9 cellular contexts compared by ENCODE assay signal in genomic region chr11:75577198-75577597, GRCh38. TPM values are rescaled to one million over a fixed set of nuclear protein-coding genes. Genes with fewer than 3 reads are reported as not detected.
DNase-seq lines count a peak whose midpoint lies in the region; ATAC-seq and TF ChIP-seq lines count a peak whose summit lies in the region.
"Had no signal": no experiment of that assay in that cellular context is flagged by ENCODE, and none has a peak within 500 bp of the region (broad histone marks: within the 10 kb centered on the region; RNA-seq: fewer than 3 reads in every experiment).

No MANE protein-coding gene starts in this region.

- no peaks in the 10 kb centered on the region for H3K27me3 ChIP-seq in upper lobe of left lung

- no peak for TF ChIP-seq EP300 in upper lobe of left lung (IDR thresholded peaks at IDR 0.05)

- no peak overlapping the region for H3K27ac Mint-ChIP-seq in mesothelial cell of epicardium
- H3K27ac Mint-ChIP-seq: activated naive CD4-positive, alpha-beta T cell treated with anti-CD3 and anti-CD28 coated beads, Interleukin-2, amount 50 U/mL, for 24 hours had no signal

- no peaks in the 10 kb centered on the region for H3K9me3 ChIP-seq in upper lobe of left lung

- H3K4me1 Mint-ChIP-seq in mesothelial cell of epicardium, result peaks cover 13% of the 10 kb centered on the region

- TF ChIP-seq POLR2A in upper lobe of left lung (IDR thresholded peaks at IDR 0.05), result no peak

- in situ Hi-C loops in T47D (cut with HindIII; ENCODE audit: low pct_unique_long_range_greater_than_20kb, low sequenced_read_pairs), result no loop called here

- TF ChIP-seq CTCF in mesothelial cell of epicardium (IDR thresholded peaks at IDR 0.05; ENCODE audit: unreplicated experiment), result peak; percentile 56
- TF ChIP-seq CTCF in upper lobe of left lung (IDR thresholded peaks at IDR 0.05), result peak in 5 of 6 experiments; percentile 16 to 68 (median 42)

- no peak overlapping the region for H3K4me3 Mint-ChIP-seq in mesothelial cell of epicardium
- H3K4me3 Mint-ChIP-seq: activated naive CD4-positive, alpha-beta T cell treated with anti-CD3 and anti-CD28 coated beads, Interleukin-2, amount 50 U/mL, for 24 hours had no signal

- H3K27me3 Mint-ChIP-seq in mesothelial cell of epicardium (ENCODE audit: low read depth), result no peaks in the 10 kb centered on the region
- H3K27me3 Mint-ChIP-seq: activated naive CD4-positive, alpha-beta T cell treated with anti-CD3 and anti-CD28 coated beads, Interleukin-2, amount 50 U/mL, for 24 hours had no signal

- DNase-seq in NCI-H510A treated with DMSO at 0.1 percent for 48 hours (lab: John Stamatoyannopoulos, UW) (peak; percentile 21), NCI-H510A (lab: John Stamatoyannopoulos, UW) (no peak), T-helper 22 cell (ENCODE audit: low read depth) (peak; percentile 19), T47D (ENCODE audit: low read depth in 1 of 2, low spot score in 1 of 2) (peak; percentile 49 to 64), mesothelial cell of epicardium (ENCODE audit: low spot score in 2 of 2, unreplicated experiment in 2 of 2) (peak in 1 of 2 experiments; percentile 59), upper lobe of left lung (no peak)

- whole genome bisulfite sequencing in upper lobe of left lung, 2 donors, result 24 to 40% methylated on average over 3 to 11 of the region's 11 CpGs

- peaks cover 17 to 22% (median 20%) of the 10 kb centered on the region in 4 donors for H3K4me1 ChIP-seq in upper lobe of left lung

- no peaks in the 10 kb centered on the region for H3K9me3 Mint-ChIP-seq in mesothelial cell of epicardium
- H3K9me3 Mint-ChIP-seq: activated naive CD4-positive, alpha-beta T cell treated with anti-CD3 and anti-CD28 coated beads, Interleukin-2, amount 50 U/mL, for 24 hours had no signal

- no peak overlapping the region for H3K4me3 ChIP-seq in upper lobe of left lung

- ATAC-seq in upper lobe of left lung (ENCODE audit: low FRiP score in 2 of 2), result peak; percentile 39 to 67
- no peak for ATAC-seq in GM21723 (IDR thresholded peaks at IDR 0.05; ENCODE audit: unreplicated experiment)
- no peak for ATAC-seq in GM18498 (IDR thresholded peaks at IDR 0.05; ENCODE audit: unreplicated experiment)

- H3K27ac ChIP-seq in upper lobe of left lung, result peak overlapping the region in 3 of 4 donors; percentile 69 to 72 (median 70)

- peaks cover 6 to 25% (median 20%) of the 10 kb centered on the region in 4 donors for H3K36me3 ChIP-seq in upper lobe of left lung

- peaks cover 15% of the 10 kb centered on the region for H3K36me3 Mint-ChIP-seq in mesothelial cell of epicardium

RNA-seq across cellular contexts. Expression of gene SERPINH1, which starts 15.1 kb away (rescaled TPM):
- total RNA-seq in mesothelial cell of epicardium, result 360 to 375 TPM (median 373 TPM) in 3 replicates
- 100 to 1,000 TPM in 5 of 6 donors, 10 to 100 TPM in 1; 95.9 to 266 (median 145) TPM for total RNA-seq in upper lobe of left lung

RNA-seq across cellular contexts. Expression of gene GDPD5, which starts 51.5 kb away (rescaled TPM):
- total RNA-seq in mesothelial cell of epicardium (8.0 to 8.2 TPM (median 8.1 TPM) in 3 replicates), upper lobe of left lung (10 to 100 TPM in 4 of 6 donors, 1 to 10 TPM in 2; 5.7 to 34.6 (median 14.0) TPM)

Comparison
In these comparisons a context has a peak if more than half of its experiments do, and no peak if none do; other contexts are left out.
1. DNase-seq: peak in NCI-H510A treated with DMSO at 0.1 percent for 48 hours (single experiment), T-helper 22 cell (single experiment) and T47D (2 of 2); none in NCI-H510A (single experiment) and upper lobe of left lung (0 of 2).
2. ATAC-seq: peak in upper lobe of left lung (2 of 2); none in GM21723 (single experiment) and GM18498 (single experiment).